ENCODE assay signal across 1 cellular context in genomic region chr1:24114753-24115152, GRCh38.
TF ChIP-seq lines count a peak whose summit lies in the region.

No MANE protein-coding gene starts in this region.

TF ChIP-seq in HepG2, 621 proteins besides CTCF, POLR2A, EP300 and RAD21 (continued from another document and continues in another):
- TF ChIP-seq RXRA (CRISPR knock-in tag; IDR thresholded peaks at IDR 0.05) (peak; percentile 33; the same call in 1 of the 2 replicates), DNMT3B (CRISPR knock-in tag; conservative IDR thresholded peaks at IDR 0.05) (no peak), ZNF574 (CRISPR knock-in tag; IDR thresholded peaks at IDR 0.05) (no peak), ZNF331 (CRISPR knock-in tag; IDR thresholded peaks at IDR 0.05) (no peak), ZNF563 (CRISPR knock-in tag; IDR thresholded peaks at IDR 0.05) (no peak), ZNF589 (CRISPR knock-in tag; conservative IDR thresholded peaks at IDR 0.05) (no peak), CSRNP2 (CRISPR knock-in tag; conservative IDR thresholded peaks at IDR 0.05; ENCODE audit: low read depth) (no peak), ARID4A (CRISPR knock-in tag; IDR thresholded peaks at IDR 0.05; ENCODE audit: borderline replicate concordance) (no peak), IRX3 (CRISPR knock-in tag; IDR thresholded peaks at IDR 0.05; ENCODE audit: borderline replicate concordance, low read depth) (no peak), ZBTB7B (CRISPR knock-in tag; IDR thresholded peaks at IDR 0.05) (no peak), ETS1 (CRISPR knock-in tag; IDR thresholded peaks at IDR 0.05) (no peak), MYNN (CRISPR knock-in tag; IDR thresholded peaks at IDR 0.05; ENCODE audit: low read depth) (no peak), ZNF256 (CRISPR knock-in tag; conservative IDR thresholded peaks at IDR 0.05) (no peak), ZNF891 (CRISPR knock-in tag; IDR thresholded peaks at IDR 0.05) (no peak), LRRFIP1 (CRISPR knock-in tag; conservative IDR thresholded peaks at IDR 0.05) (no peak), BRCA1 (CRISPR knock-in tag; IDR thresholded peaks at IDR 0.05) (no peak), ZNF337 (CRISPR knock-in tag; IDR thresholded peaks at IDR 0.05; ENCODE audit: borderline replicate concordance, low read depth) (no peak), ISL2 (CRISPR knock-in tag; IDR thresholded peaks at IDR 0.05) (no peak), HMG20B (CRISPR knock-in tag; conservative IDR thresholded peaks at IDR 0.05) (no peak), GATAD2A (CRISPR knock-in tag; IDR thresholded peaks at IDR 0.05) (peak; percentile 60), FOSL1 (CRISPR knock-in tag; IDR thresholded peaks at IDR 0.05; ENCODE audit: borderline replicate concordance) (no peak), ZNF549 (CRISPR knock-in tag; IDR thresholded peaks at IDR 0.05) (no peak), ZNF468 (CRISPR knock-in tag; IDR thresholded peaks at IDR 0.05) (no peak), E2F2 (CRISPR knock-in tag; IDR thresholded peaks at IDR 0.05; ENCODE audit: borderline replicate concordance) (no peak), TEAD3 (CRISPR knock-in tag; optimal IDR thresholded peaks at IDR 0.05; ENCODE audit: borderline replicate concordance) (peak; percentile 33), ZGPAT (CRISPR knock-in tag; IDR thresholded peaks at IDR 0.05) (no peak), MED1 (CRISPR knock-in tag; IDR thresholded peaks at IDR 0.05) (peak; percentile 40; the same call in 1 of the 2 replicates), GRHL1 (CRISPR knock-in tag; conservative IDR thresholded peaks at IDR 0.05) (no peak), ZBTB7A (CRISPR knock-in tag; IDR thresholded peaks at IDR 0.05) (no peak), ATF2 (CRISPR knock-in tag; IDR thresholded peaks at IDR 0.05) (no peak), ZBTB34 (CRISPR knock-in tag; IDR thresholded peaks at IDR 0.05) (no peak), ZNF577 (CRISPR knock-in tag; IDR thresholded peaks at IDR 0.05; ENCODE audit: borderline replicate concordance, low read depth) (no peak), STAT5B (CRISPR knock-in tag; IDR thresholded peaks at IDR 0.05) (no peak)
